8 cellular contexts compared by ENCODE assay signal in the genomic region with DNA sequence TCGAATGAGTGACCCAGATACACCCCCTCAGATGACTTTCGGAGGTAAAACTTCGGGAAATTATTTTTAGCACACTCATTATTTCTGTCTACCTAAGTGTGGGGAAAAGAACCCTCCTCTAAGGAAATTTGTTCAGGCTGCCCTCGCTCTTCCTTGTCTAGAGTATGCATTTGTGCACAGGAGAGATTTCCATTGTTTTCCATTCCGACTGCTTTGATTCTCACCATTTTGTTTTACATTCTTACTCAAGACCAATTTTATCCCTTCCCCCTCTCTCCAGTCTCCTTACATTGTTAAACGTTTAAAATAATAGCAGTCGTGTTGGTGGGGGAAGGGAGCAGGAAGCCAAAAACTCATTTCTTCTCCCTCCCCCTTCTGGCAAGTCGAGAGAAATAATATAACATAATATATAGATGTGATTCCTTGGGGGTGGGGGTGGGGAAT. TPM values are rescaled to one million over a fixed set of nuclear protein-coding genes. Genes with fewer than 3 reads are reported as not detected.
DNase-seq lines count a peak whose midpoint lies in the region; ATAC-seq and TF ChIP-seq lines count a peak whose summit lies in the region.

No MANE protein-coding gene starts in this region.

- H4K8ac ChIP-seq in neuronal stem cell (ENCODE audit: low read depth, low read length): no peak overlapping the region

- H4K20me1 ChIP-seq in MM.1S (ENCODE audit: insufficient read depth, low read length): no peaks in the 10 kb centered on the region

- H3K4me2 ChIP-seq in MM.1S (ENCODE audit: low read depth, low read length) (peak overlapping the region; percentile 94), neuronal stem cell (ENCODE audit: insufficient read depth, low read length, poor library complexity, severe bottlenecking) (peak overlapping the region; percentile 100)

- WGBS in neuronal stem cell (ENCODE audit: extremely low coverage in 2 of 2, insufficient read length in 2 of 2, insufficient replicate concordance in 1 of 2), 2 donors: no CpG with 5 or more reads among the region's 8 CpGs

- no peak overlapping the region for H2BK12ac ChIP-seq in neuronal stem cell (ENCODE audit: low read length)

- H2BK120ac ChIP-seq in neuronal stem cell (ENCODE audit: low read depth, low read length): no peak overlapping the region

- H3K27ac ChIP-seq in C4-2B (peak overlapping the region; percentile 100), MM.1S (ENCODE audit: low read length) (no peak overlapping the region), duodenal mucosa (ENCODE audit: low read depth, low read length) (peak overlapping the region; percentile 88), neuronal stem cell (replicated peaks; ENCODE audit: low read length) (no peak overlapping the region)

- H3K9me3 ChIP-seq in MM.1S (replicated peaks; ENCODE audit: insufficient read depth, low read length): no peaks in the 10 kb centered on the region
- H3K9me3 ChIP-seq in duodenal mucosa (ENCODE audit: control insufficient read depth in 1 of 2, low read length in 2 of 2): no peaks in the 10 kb centered on the region
- H3K9me3 ChIP-seq in neuronal stem cell (replicated peaks in 1 of 2; ENCODE audit: control insufficient read depth in 2 of 2, insufficient read depth in 1 of 2, low read depth in 1 of 2, low read length in 2 of 2): no peaks in the 10 kb centered on the region

- H3K4ac ChIP-seq in neuronal stem cell (ENCODE audit: low read length): no peak overlapping the region

- H2AFZ ChIP-seq in MM.1S (ENCODE audit: low read length): peak overlapping the region; percentile 73; the same call in 1 of the 2 replicates
- peak overlapping the region; percentile 84 for H2AFZ ChIP-seq in neuronal stem cell (ENCODE audit: low read length)

- no peak overlapping the region for H2BK5ac ChIP-seq in neuronal stem cell (ENCODE audit: low read length)

- no peaks in the 10 kb centered on the region for H3K9me2 ChIP-seq in MM.1S (replicated peaks; ENCODE audit: insufficient read depth, low read length)

- no peak overlapping the region for H4K91ac ChIP-seq in neuronal stem cell (ENCODE audit: low read depth, low read length, poor library complexity)

- H2BK15ac ChIP-seq in neuronal stem cell (ENCODE audit: low read length): no peak overlapping the region

- no peak; the same call in 1 of the 2 replicates for TF ChIP-seq CTCF in C4-2B (conservative IDR thresholded peaks at IDR 0.05)
- TF ChIP-seq CTCF in MM.1S (IDR thresholded peaks at IDR 0.05; ENCODE audit: low read length): no peak

- no peak for DNase-seq in MM.1S
- DNase-seq in neuronal stem cell (ENCODE audit: low spot score): no peak
- DNase-seq in DMS153 treated with DMSO at 0.1 percent for 48 hours (lab: John Stamatoyannopoulos, UW; ENCODE audit: unreplicated experiment): no peak

- H3K79me2 ChIP-seq in MM.1S (ENCODE audit: low read length): no peaks in the 10 kb centered on the region

- H3K27me3 ChIP-seq in MM.1S (replicated peaks; ENCODE audit: insufficient read depth, low read length) (peaks cover 76% of the 10 kb centered on the region), duodenal mucosa (ENCODE audit: control insufficient read depth in 1 of 2, insufficient read depth in 2 of 2, low read length in 2 of 2) (no peaks in the 10 kb centered on the region), neuronal stem cell (ENCODE audit: control insufficient read depth in 3 of 3, insufficient read depth in 3 of 3, low read depth in 1 of 3, low read length in 3 of 3) (peaks cover 0 to 1% (median 0%) of the 10 kb centered on the region in 3 experiments)

- H3K36me3 ChIP-seq in MM.1S (replicated peaks; ENCODE audit: insufficient read depth, low read length) (no peaks in the 10 kb centered on the region), duodenal mucosa (ENCODE audit: control insufficient read depth in 1 of 2, insufficient read depth in 2 of 2, low read length in 2 of 2) (peaks cover 0 to 12% of the 10 kb centered on the region in 2 donors), neuronal stem cell (replicated peaks in 1 of 2; ENCODE audit: control insufficient read depth in 2 of 2, insufficient read depth in 2 of 2, low read length in 2 of 2) (peaks cover 6 to 37% of the 10 kb centered on the region in 2 donors)

- H3K9ac ChIP-seq in MM.1S (ENCODE audit: low read length) (no peak overlapping the region; the same call in 1 of the 2 replicates), duodenal mucosa (ENCODE audit: low read depth in 1 of 2, low read length in 2 of 2) (peak overlapping the region; percentile 80 to 96), neuronal stem cell (ENCODE audit: low read depth, low read length, poor library complexity) (no peak overlapping the region)

- no peaks in the 10 kb centered on the region for H3K79me1 ChIP-seq in neuronal stem cell (ENCODE audit: low read depth, low read length)

- ATAC-seq in GM21825 (IDR thresholded peaks at IDR 0.05; ENCODE audit: unreplicated experiment) (no peak), HG03469 (IDR thresholded peaks at IDR 0.05; ENCODE audit: unreplicated experiment) (no peak), GM19023 (IDR thresholded peaks at IDR 0.05; ENCODE audit: unreplicated experiment) (no peak)

- H3K23ac ChIP-seq in neuronal stem cell (ENCODE audit: low read depth, low read length, poor library complexity): no peak overlapping the region

- peaks cover 16% of the 10 kb centered on the region for H3K4me1 ChIP-seq in MM.1S (ENCODE audit: low read length)
- H3K4me1 ChIP-seq in duodenal mucosa (ENCODE audit: control insufficient read depth in 1 of 2, insufficient read depth in 2 of 2, low read length in 2 of 2): peaks cover 51 to 57% of the 10 kb centered on the region in 2 donors
- peaks cover 31 to 32% of the 10 kb centered on the region in 2 donors for H3K4me1 ChIP-seq in neuronal stem cell (ENCODE audit: control insufficient read depth in 2 of 2, insufficient read depth in 1 of 2, low read depth in 1 of 2, low read length in 2 of 2)

- H3F3A ChIP-seq in MM.1S (ENCODE audit: insufficient read depth, low read length): peaks cover 4% of the 10 kb centered on the region; the same call in 1 of the 2 replicates

- H3K14ac ChIP-seq in neuronal stem cell (ENCODE audit: low read length): no peak overlapping the region

- no peak overlapping the region for H2AK5ac ChIP-seq in neuronal stem cell (ENCODE audit: low read depth, low read length)

- H3K4me3 ChIP-seq in MM.1S (ENCODE audit: low read length) (peak overlapping the region; percentile 68), duodenal mucosa (ENCODE audit: low read depth in 1 of 2, low read length in 2 of 2) (peak overlapping the region; percentile 83 to 90), neuronal stem cell (ENCODE audit: low read length in 2 of 2) (peak overlapping the region in 1 of 2 donors; percentile 67)

- no peak overlapping the region for H3K18ac ChIP-seq in neuronal stem cell (ENCODE audit: low read length)

RNA-seq across cellular contexts. Expression of a gene that starts 1.5 kb away (rescaled TPM):
- polyA plus RNA-seq in neuronal stem cell (2013, experiment 1 of 2): 17.8 TPM
- 15.7 TPM for polyA plus RNA-seq in neuronal stem cell (2013, experiment 2 of 2)

RNA-seq across cellular contexts. Expression of a gene that starts 29.0 kb away (rescaled TPM):
- 2.8 TPM for polyA plus RNA-seq in neuronal stem cell (2013, experiment 1 of 2)
- 3.0 TPM for polyA plus RNA-seq in neuronal stem cell (2013, experiment 2 of 2)

RNA-seq across cellular contexts. Expression of a gene that starts 29.3 kb away (rescaled TPM):
- 10.9 TPM for polyA plus RNA-seq in neuronal stem cell (2013, experiment 1 of 2)
- 10.9 TPM for polyA plus RNA-seq in neuronal stem cell (2013, experiment 2 of 2)

RNA-seq across cellular contexts. Expression of a gene that starts 29.7 kb away (rescaled TPM):
- polyA plus RNA-seq in neuronal stem cell (2013, experiment 1 of 2): 74.6 TPM
- polyA plus RNA-seq in neuronal stem cell (2013, experiment 2 of 2): 76.9 TPM

RNA-seq across cellular contexts. Expression of a gene that starts 32.2 kb away (rescaled TPM):
- polyA plus RNA-seq in neuronal stem cell (2013, experiment 1 of 2): 132 TPM
- polyA plus RNA-seq in neuronal stem cell (2013, experiment 2 of 2): 128 TPM

Comparison
In these comparisons a context has a peak if more than half of its experiments do, and no peak if none do; other contexts are left out.
1. H3K27ac ChIP-seq: peak in C4-2B (single experiment) and duodenal mucosa (single experiment); none in MM.1S (single experiment) and neuronal stem cell (single experiment).
2. H3K9ac ChIP-seq: peak in duodenal mucosa (2 of 2); none in MM.1S (single experiment) and neuronal stem cell (single experiment).